9 cellular contexts compared by ENCODE assay signal in genomic region chr12:117968826-117969659, GRCh38. TPM values are rescaled to one million over a fixed set of nuclear protein-coding genes. Genes with fewer than 3 reads are reported as not detected.
DNase-seq lines count a peak whose midpoint lies in the region; ATAC-seq, FAIRE-seq and TF ChIP-seq lines count a peak whose summit lies in the region.
"Had no signal": no experiment of that assay in that cellular context is flagged by ENCODE, and none has a peak within 500 bp of the region (broad histone marks: within the 10 kb centered on the region; RNA-seq: fewer than 3 reads in every experiment).

TSS of gene KSR2 (minus strand) at chr12:117968990. CDS start at chr12:117968255, 735 bp downstream.

- H3K4me3 ChIP-seq in LNCaP clone FGC (ENCODE audit: low read depth, low read length) (peak within 1 kb of the TSS; percentile 82), GM12878 (peak within 1 kb of the TSS; percentile 74)
- H3K4me3 ChIP-seq: SK-N-MC had no signal

- DNase-seq in COR-L47 (lab: John Stamatoyannopoulos, UW), result peak; percentile 99
- DNase-seq in LNCaP clone FGC (ENCODE audit: low read depth), result peak; percentile 64
- peak; percentile 52 for DNase-seq in T follicular helper cell (ENCODE audit: low read depth)
- DNase-seq in GM12878 (ENCODE audit: low read depth, low spot score), result no peak
- DNase-seq in kidney glomerular epithelial cell (lab: John Stamatoyannopoulos, UW), result peak; percentile 20
- DNase-seq in stimulated activated CD4-positive, alpha-beta T cell treated with anti-CD3 and anti-CD28 coated beads, Interleukin-4, amount 100 ng/mL, for 1 hour, result peak; percentile 62

- H3K9me3 ChIP-seq in GM12878 (replicated peaks; ENCODE audit: control insufficient read depth, insufficient read depth, low read length), result peaks cover 2% of the 10 kb centered on the region; the same call in 2 of the 3 replicates

- RAD21 ChIA-PET in GM12878 (lab: Charles Lee; ENCODE audit: unreplicated experiment), result no interaction called here

- TF ChIP-seq POLR2A in GM12878 (IDR thresholded peaks at IDR 0.05; ENCODE audit: low read depth, low read length), result peak; percentile 47; the same call in 1 of the 2 replicates

- H3K9ac ChIP-seq in GM12878 (ENCODE audit: control insufficient read depth, insufficient read depth, low read length), result peak within 1 kb of the TSS; percentile 38

- no peaks in the 10 kb centered on the region for H4K20me1 ChIP-seq in GM12878 (ENCODE audit: control insufficient read depth, insufficient read depth)

- peak within 1 kb of the TSS; percentile 66 for H2AFZ ChIP-seq in GM12878 (ENCODE audit: control insufficient read depth, low read depth, low read length)

- H3K4me2 ChIP-seq in GM12878 (ENCODE audit: control insufficient read depth, insufficient read depth), result peak within 1 kb of the TSS; percentile 82

- no peaks in the 10 kb centered on the region for H3K36me3 ChIP-seq in GM12878 (ENCODE audit: control insufficient read depth in 2 of 2, insufficient read depth in 2 of 2, low read length in 1 of 2)

- SMC1A ChIA-PET in GM12878 (lab: Charles Lee; ENCODE audit: uncharacterized antibody, unreplicated experiment), result no interaction called here

- no peaks in the 10 kb centered on the region; the same call in 1 of the 2 replicates for H3K4me1 ChIP-seq in GM12878 (ENCODE audit: control insufficient read depth, insufficient read depth, low read length)

- FAIRE-seq in GM12878 (lab: Jason Lieb, UNC), result no peak

- WGBS in GM12878 (ENCODE audit: insufficient coverage, insufficient replicate concordance, low lambda C conversion rate, missing lambda C conversion rate), result 2% methylated on average over 74 of the region's 86 CpGs

- in situ Hi-C loops in GM12878 (cut with MboI), result no loop called here

- CTCF ChIA-PET in GM12878 (lab: Yijun Ruan, JAX), result no interaction called here

- TF ChIP-seq CTCF in LNCaP clone FGC (IDR thresholded peaks at IDR 0.05; ENCODE audit: control insufficient read depth, extremely low read depth, insufficient read depth), result no peak
- TF ChIP-seq CTCF in GM12878 (IDR thresholded peaks at IDR 0.05 in 2 of 3, conservative IDR thresholded peaks at IDR 0.05 in 1 of 3; ENCODE audit: control insufficient read depth in 2 of 3, extremely low read depth in 1 of 3, insufficient read depth in 1 of 3, low read depth in 3 of 3, low read length in 3 of 3), result no peak

- intact Hi-C loops in GM12878 (cut with micrococcal nuclease; ENCODE audit: unreplicated experiment), result no loop called here

- BruUV-seq in GM12878 (replicated peaks; lab: Mats Ljungman, UMichigan), result no TSS peak

- POLR2A ChIA-PET in GM12878 (lab: Charles Lee), result no interaction called here

- H3K27me3 ChIP-seq in GM12878 (replicated peaks in 1 of 2; ENCODE audit: control insufficient read depth in 2 of 2, insufficient read depth in 2 of 2, low read length in 1 of 2), result peaks cover 0 to 6% of the 10 kb centered on the region in 2 experiments; a peak in 2 of 4 replicates

- TF ChIP-seq EP300 in GM12878 (IDR thresholded peaks at IDR 0.05; ENCODE audit: borderline replicate concordance in 1 of 2, control insufficient read depth in 1 of 2, low read depth in 2 of 2, low read length in 2 of 2), result no peak

- peak; percentile 73 for ATAC-seq in GM21423 (IDR thresholded peaks at IDR 0.05; ENCODE audit: unreplicated experiment)
- peak; percentile 91 for ATAC-seq in GM12878
- no peak for ATAC-seq in GM18873 (IDR thresholded peaks at IDR 0.05; ENCODE audit: low FRiP score, unreplicated experiment)

- TF ChIP-seq RAD21 in GM12878 (IDR thresholded peaks at IDR 0.05; ENCODE audit: insufficient read depth, low read depth, low read length), result no peak

- no peak within 1 kb of the TSS for H3K27ac ChIP-seq in GM12878 (ENCODE audit: control insufficient read depth, insufficient read depth)
- H3K27ac ChIP-seq: SK-N-MC had no signal

- H3K79me2 ChIP-seq in GM12878 (ENCODE audit: control insufficient read depth, insufficient read depth, low read length), result no peaks in the 10 kb centered on the region

TF ChIP-seq in GM12878, 131 proteins besides CTCF, POLR2A, EP300 and RAD21 (continues in another document):
- TF ChIP-seq YY1 (IDR thresholded peaks at IDR 0.05; ENCODE audit: low read depth, low read length) (peak; percentile 58; the same call in 1 of the 2 replicates), SIN3A (IDR thresholded peaks at IDR 0.05; ENCODE audit: low read depth, low read length) (0 out of 2 replicates have a peak, but pooled peaks have one; percentile 27), EGR1 (IDR thresholded peaks at IDR 0.05; ENCODE audit: borderline replicate concordance in 1 of 2, low read depth in 2 of 2, low read length in 2 of 2) (peak in 1 of 2 experiments; percentile 55; a peak in 1 of 3 replicates), TCF12 (IDR thresholded peaks at IDR 0.05; ENCODE audit: low read depth, low read length) (0 out of 2 replicates have a peak, but pooled peaks have one; percentile 60), HDAC6 (IDR thresholded peaks at IDR 0.05; ENCODE audit: unreplicated experiment) (peak; percentile 99), BRCA1 (IDR thresholded peaks at IDR 0.05; ENCODE audit: low read depth, low read length) (peak; percentile 66; the same call in 1 of the 2 replicates), CHD2 (IDR thresholded peaks at IDR 0.05; ENCODE audit: borderline replicate concordance, low read depth, low read length) (peak; percentile 92), TCF3 (IDR thresholded peaks at IDR 0.05; ENCODE audit: borderline replicate concordance, insufficient read depth, low read depth, low read length) (peak; percentile 48; the same call in 1 of the 2 replicates), KLF5 (IDR thresholded peaks at IDR 0.05; ENCODE audit: partially characterized antibody) (no peak), RUNX3 (IDR thresholded peaks at IDR 0.05; ENCODE audit: low read length) (no peak), EZH2 (IDR thresholded peaks at IDR 0.05; ENCODE audit: borderline replicate concordance, control insufficient read depth, low read depth, low read length) (no peak), MLLT1 (IDR thresholded peaks at IDR 0.05) (0 out of 2 replicates have a peak, but pooled peaks have one; percentile 22), HCFC1 (IDR thresholded peaks at IDR 0.05; ENCODE audit: low read length) (no peak), PKNOX1 (IDR thresholded peaks at IDR 0.05) (peak; percentile 95), E2F4 (IDR thresholded peaks at IDR 0.05; ENCODE audit: low read depth, low read length) (no peak)

RNA-seq across cellular contexts. Expression of gene KSR2, which starts in this region (rescaled TPM):
- 3.1 and 3.9 TPM in 2 replicates for total RNA-seq in GM12878 (2013; cell fraction: nucleolus; rRNA removed)
- under 0.01 TPM in 2 replicates for total RNA-seq in GM12878 (2014; rRNA removed)
- total RNA-seq in GM12878 (2014; rRNA removed; fragmentation: Illumina TruSeq; extraction: Trizol), result under 0.01 TPM in 1 of 2 replicates, not detected in the other
- total RNA-seq in GM12878 (2021), result 0.05 and 0.10 TPM in 2 replicates
- 0.03 TPM for polyA plus RNA-seq in GM12878 (2011; ENCODE audit: low read depth)
- 1.5 TPM in 2 replicates for polyA plus RNA-seq in GM12878 (2011; rRNA removed)
- polyA plus RNA-seq in GM12878 (2011; cell fraction: cytosol; rRNA removed), result 0.87 and 1.8 TPM in 2 replicates
- polyA plus RNA-seq in GM12878 (2011; cell fraction: nucleus; rRNA removed), result 6.2 and 7.3 TPM in 2 replicates
- 0.03 TPM in 2 replicates for polyA plus RNA-seq in GM12878 (2012)
- 0.04 and 0.05 TPM in 2 replicates for polyA plus RNA-seq in GM12878 (2014; fragmentation: Illumina TruSeq; extraction: Trizol)
- polyA plus RNA-seq in GM12878 (2014; fragmentation: Nextera tagmentation; extraction: Ambion mirVana), result not detected
- polyA plus RNA-seq in GM12878 (2014; rRNA removed), result 0.01 TPM in 2 replicates
- under 1 TPM in 1 of 2 experiments, not detected in 1; 0.01 TPM for polyA plus RNA-seq in GM12878 (2016; fragmentation: Nextera tagmentation; extraction: Ambion mirVana)
- 5.3 and 8.4 TPM in 2 replicates for polyA minus RNA-seq in GM12878 (2011; rRNA and poly(A)+ RNA removed)
- 2.6 and 3.6 TPM in 2 replicates for polyA minus RNA-seq in GM12878 (2011; cell fraction: cytosol; rRNA and poly(A)+ RNA removed)
- polyA minus RNA-seq in GM12878 (2011; cell fraction: nucleus; rRNA and poly(A)+ RNA removed), result 5.9 and 7.3 TPM in 2 replicates
